8 cellular contexts compared by ENCODE assay signal in the genomic region with DNA sequence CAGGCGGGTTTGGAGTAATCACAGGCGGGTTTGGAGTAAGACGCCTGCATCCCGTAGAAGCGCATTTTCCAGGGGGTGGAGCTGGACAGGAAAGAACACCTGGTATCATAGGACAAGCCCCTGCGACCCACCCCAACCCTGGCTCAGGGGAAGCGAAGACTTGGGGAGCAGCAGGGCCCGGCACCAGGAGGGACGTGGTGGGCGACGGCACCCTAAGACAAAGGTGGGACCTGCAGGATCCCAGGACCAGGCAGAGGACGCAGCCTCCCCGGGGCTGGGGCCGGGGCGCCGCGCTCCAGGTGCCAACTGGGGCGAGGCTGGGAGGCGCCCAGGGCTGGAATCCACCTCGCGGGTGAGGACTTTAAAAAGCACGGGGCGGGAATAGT. TPM values are rescaled to one million over a fixed set of nuclear protein-coding genes. Genes with fewer than 3 reads are reported as not detected.
DNase-seq lines count a peak whose midpoint lies in the region; ATAC-seq and TF ChIP-seq lines count a peak whose summit lies in the region.

No MANE protein-coding gene starts in this region.

- H4K20me1 ChIP-seq in PC-3 (ENCODE audit: low read length): no peaks in the 10 kb centered on the region

- H3K9me2 ChIP-seq in PC-3 (replicated peaks; ENCODE audit: low read length): no peaks in the 10 kb centered on the region

- peak overlapping the region; percentile 88 for H3K27ac Mint-ChIP-seq in endodermal cell

- H3K36me3 ChIP-seq in PC-3 (ENCODE audit: low read depth, low read length) (peaks cover 13% of the 10 kb centered on the region), endodermal cell (ENCODE audit: control insufficient read depth, insufficient read depth, low read length) (peaks cover 2% of the 10 kb centered on the region)

- H3K4me2 ChIP-seq in PC-3 (ENCODE audit: low read length): peak overlapping the region; percentile 79

- CTCF ChIA-PET in PC-3 (lab: Charles Lee): no interaction called here

- intact Hi-C loops in PC-3 (cut with micrococcal nuclease): no loop called here

- 0 to 3% methylated on average over 9 to 23 of the region's 23 CpGs for WGBS in endodermal cell (ENCODE audit: insufficient coverage in 1 of 2, insufficient read length in 1 of 2), 2 experiments

- H2AFZ ChIP-seq in PC-3 (ENCODE audit: low read length): peak overlapping the region; percentile 82

- peaks cover 26% of the 10 kb centered on the region for H3K79me2 ChIP-seq in PC-3 (ENCODE audit: low read length)

- H3K27me3 Mint-ChIP-seq in endodermal cell (ENCODE audit: insufficient read depth): peaks cover 2% of the 10 kb centered on the region

- ATAC-seq in HG02588 (IDR thresholded peaks at IDR 0.05; ENCODE audit: unreplicated experiment) (peak; percentile 19), PC-3 (peak; percentile 39)

- POLR2A ChIA-PET in PC-3 (lab: Charles Lee; ENCODE audit: unreplicated experiment): no interaction called here

- H3K4me1 Mint-ChIP-seq in endodermal cell: peaks cover 22% of the 10 kb centered on the region

- H3K4me3 Mint-ChIP-seq in endodermal cell: peak overlapping the region; percentile 90

- no peak overlapping the region for H3K27ac ChIP-seq in PC-3 (ENCODE audit: low read length)
- no peak overlapping the region for H3K27ac ChIP-seq in endodermal cell (ENCODE audit: low read depth, low read length)

- no peaks in the 10 kb centered on the region for H3K9me3 ChIP-seq in PC-3 (ENCODE audit: low read length)
- H3K9me3 ChIP-seq in endodermal cell (ENCODE audit: control insufficient read depth, low read length): no peaks in the 10 kb centered on the region

- H3K4me3 ChIP-seq in PC-3 (ENCODE audit: low read length) (peak overlapping the region; percentile 71), endodermal cell (ENCODE audit: low read length) (peak overlapping the region; percentile 93)

- no peaks in the 10 kb centered on the region for H3F3A ChIP-seq in PC-3 (ENCODE audit: low read length, unreplicated experiment)

- TF ChIP-seq CTCF in PC-3 (conservative IDR thresholded peaks at IDR 0.05; ENCODE audit: low read depth, low read length): no peak
- TF ChIP-seq CTCF in endodermal cell (conservative IDR thresholded peaks at IDR 0.05): no peak

- DNase-seq in GM03348 (ENCODE audit: low spot score) (peak; percentile 19), PC-3 (peak; percentile 19), endodermal cell (peak; percentile 62), myocyte (ENCODE audit: low read depth) (peak; percentile 0), cerebellar nuclear complex (lab: John Stamatoyannopoulos, UW) (no peak), NCI-H1436 (lab: John Stamatoyannopoulos, UW) (no peak)
- DNase-seq in activated effector memory CD4-positive, alpha-beta T cell treated with Interleukin-2 at 50 U/mL for 16 hours: no peak

- H3K9ac ChIP-seq in PC-3 (ENCODE audit: low read length) (peak overlapping the region; percentile 71), endodermal cell (ENCODE audit: extremely low read depth, low read length, poor library complexity, severe bottlenecking) (peak overlapping the region; percentile 66)

- H3K27me3 ChIP-seq in PC-3 (ENCODE audit: low read length) (no peaks in the 10 kb centered on the region), endodermal cell (ENCODE audit: control insufficient read depth, insufficient read depth, low read length, poor library complexity, severe bottlenecking) (no peaks in the 10 kb centered on the region)

- BruUV-seq in PC-3 (replicated peaks; lab: Mats Ljungman, UMichigan): TSS peak; percentile 86

- peaks cover 3% of the 10 kb centered on the region; the same call in 1 of the 2 replicates for H3K4me1 ChIP-seq in PC-3 (ENCODE audit: insufficient read depth, low read length)
- H3K4me1 ChIP-seq in endodermal cell (ENCODE audit: control insufficient read depth, insufficient read depth, low read length): no peaks in the 10 kb centered on the region

- no peaks in the 10 kb centered on the region for H3K9me3 Mint-ChIP-seq in endodermal cell

- peaks cover 18% of the 10 kb centered on the region for H3K36me3 Mint-ChIP-seq in endodermal cell (ENCODE audit: low read depth)

RNA-seq across cellular contexts. Expression of gene ZNF600, which starts 0.5 kb away (rescaled TPM):
- total RNA-seq in PC-3 (2014; rRNA removed) (5.4 and 8.6 TPM in 2 replicates), endodermal cell (10 to 100 TPM; 26.2 to 32.3 TPM), myocyte (2.4 and 2.8 TPM in 2 replicates)
- 6.1 TPM for polyA plus RNA-seq in endodermal cell (2013, experiment 1 of 2)
- 6.4 TPM for polyA plus RNA-seq in endodermal cell (2013, experiment 2 of 2)
- 1.4 TPM for polyA plus RNA-seq in myocyte (2012)

RNA-seq across cellular contexts. Expression of gene ZNF28, which starts 35.4 kb away (rescaled TPM):
- total RNA-seq in PC-3 (2014; rRNA removed): 12.7 and 29.7 TPM in 2 replicates
- 10 to 100 TPM; 50.4 to 52.2 TPM for total RNA-seq in endodermal cell
- 14.5 TPM for polyA plus RNA-seq in endodermal cell (2013, experiment 1 of 2)
- 16.6 TPM for polyA plus RNA-seq in endodermal cell (2013, experiment 2 of 2)
- total RNA-seq in myocyte: 15.0 and 18.9 TPM in 2 replicates
- 13.8 TPM for polyA plus RNA-seq in myocyte (2012)

RNA-seq across cellular contexts. Expression of gene ZNF611, which starts 51.2 kb away (rescaled TPM):
- total RNA-seq in PC-3 (2014; rRNA removed): 8.4 and 12.7 TPM in 2 replicates
- total RNA-seq in endodermal cell: 100 to 1,000 TPM in 1 of 2 donors, 10 to 100 TPM in 1; 96.9 to 136 TPM
- 12.4 TPM for polyA plus RNA-seq in endodermal cell (2013, experiment 1 of 2)
- polyA plus RNA-seq in endodermal cell (2013, experiment 2 of 2): 15.0 TPM
- 3.4 and 8.0 TPM in 2 replicates for total RNA-seq in myocyte
- 4.1 TPM for polyA plus RNA-seq in myocyte (2012)

Comparison
In these comparisons a context has a peak if more than half of its experiments do, and no peak if none do; other contexts are left out.
1. DNase-seq: peak in GM03348 (single experiment), PC-3 (single experiment), endodermal cell (single experiment) and myocyte (single experiment); none in cerebellar nuclear complex (0 of 2), NCI-H1436 (single experiment) and activated effector memory CD4-positive, alpha-beta T cell treated with Interleukin-2 at 50 U/mL for 16 hours (single experiment).